ENCODE assay signal across 11 cellular contexts in genomic region chr5:132438931-132439330, GRCh38. TPM values are rescaled to one million over a fixed set of nuclear protein-coding genes. Genes with fewer than 3 reads are reported as not detected.
DNase-seq lines count a peak whose midpoint lies in the region; ATAC-seq, FAIRE-seq and TF ChIP-seq lines count a peak whose summit lies in the region.
"Had no signal": no experiment of that assay in that cellular context is flagged by ENCODE, and none has a peak within 500 bp of the region (broad histone marks: within the 10 kb centered on the region; RNA-seq: fewer than 3 reads in every experiment).

No MANE protein-coding gene starts in this region.

- no peak for TF ChIP-seq POLR2A in NB4 (IDR thresholded peaks at IDR 0.05; ENCODE audit: extremely low read depth, insufficient read length)

- intact Hi-C loops in dendritic cell treated with granulocyte-macrophage colony-stimulating factor and Interleukin-4, amounts not matched to agents 40 ng/mL and 50 ng/mL, for 4 days (cut with micrococcal nuclease): no loop called here

- H2AFZ ChIP-seq in osteoblast (ENCODE audit: low read length): no peak overlapping the region

- no peak for FAIRE-seq in GM19239 (lab: Jason Lieb, UNC)

- H3K4me2 ChIP-seq in BLaER1 (peak overlapping the region; percentile 81), osteoblast (ENCODE audit: insufficient read depth, low read length) (peak overlapping the region; percentile 59)

- no peak overlapping the region for H3K4me3 Mint-ChIP-seq in dendritic cell treated with granulocyte-macrophage colony-stimulating factor and Interleukin-4, amounts not matched to agents 40 ng/mL and 50 ng/mL, for 4 days

- no peak for ATAC-seq in HG03108 (IDR thresholded peaks at IDR 0.05; ENCODE audit: unreplicated experiment)
- ATAC-seq in GM21723 (IDR thresholded peaks at IDR 0.05; ENCODE audit: unreplicated experiment): no peak

- H3K27ac ChIP-seq in BLaER1 (peak overlapping the region; percentile 62), osteoblast (ENCODE audit: low read depth, low read length) (peak overlapping the region; percentile 73)

- H4K20me1 ChIP-seq in BLaER1: no peaks in the 10 kb centered on the region
- no peaks in the 10 kb centered on the region for H4K20me1 ChIP-seq in osteoblast (ENCODE audit: insufficient read depth, low read length)

- H3K9me3 ChIP-seq in BLaER1 (no peaks in the 10 kb centered on the region), osteoblast (ENCODE audit: low read depth, low read length) (no peaks in the 10 kb centered on the region)

- H3K9ac ChIP-seq in BLaER1: peak overlapping the region; percentile 26; the same call in 1 of the 2 replicates

- H3K4me1 ChIP-seq in BLaER1: peaks cover 83% of the 10 kb centered on the region
- H3K4me1 ChIP-seq in osteoblast (ENCODE audit: insufficient read depth, low read length): peaks cover 36% of the 10 kb centered on the region

- DNase-seq in NB4 (ENCODE audit: low read depth) (peak; percentile 21), osteoblast (ENCODE audit: insufficient read length, low spot score, missing footprints) (no peak), GM19239 (ENCODE audit: insufficient read length, low spot score) (no peak), NCI-H524 treated with DMSO at 0.1 percent for 48 hours (lab: John Stamatoyannopoulos, UW) (no peak)
- DNase-seq: activated CD4-positive, alpha-beta T cell treated with anti-CD3 and anti-CD28 coated beads, Interleukin-2, amount 50 U/mL, for 1 hour; DMS 273 treated with DMSO at 0.1 percent for 48 hours; OCI-M1 had no signal

- H3K36me3 ChIP-seq in BLaER1 (peaks cover 39% of the 10 kb centered on the region), osteoblast (ENCODE audit: insufficient read depth, low read length) (no peaks in the 10 kb centered on the region)

- no peaks in the 10 kb centered on the region for H3K27me3 Mint-ChIP-seq in dendritic cell treated with granulocyte-macrophage colony-stimulating factor and Interleukin-4, amounts not matched to agents 40 ng/mL and 50 ng/mL, for 4 days

- no peak overlapping the region for H3K4me3 ChIP-seq in BLaER1
- H3K4me3 ChIP-seq in NB4 (ENCODE audit: low read depth, low read length): no peak overlapping the region
- H3K4me3 ChIP-seq in osteoblast (ENCODE audit: insufficient read depth, low read length): no peak overlapping the region

- peaks cover 76% of the 10 kb centered on the region for H3K4me1 Mint-ChIP-seq in dendritic cell treated with granulocyte-macrophage colony-stimulating factor and Interleukin-4, amounts not matched to agents 40 ng/mL and 50 ng/mL, for 4 days (ENCODE audit: low read depth)

- H3K27me3 ChIP-seq in BLaER1 (no peaks in the 10 kb centered on the region), osteoblast (ENCODE audit: insufficient read depth, low read length) (no peaks in the 10 kb centered on the region)

- no peaks in the 10 kb centered on the region for H3K36me3 Mint-ChIP-seq in dendritic cell treated with granulocyte-macrophage colony-stimulating factor and Interleukin-4, amounts not matched to agents 40 ng/mL and 50 ng/mL, for 4 days (ENCODE audit: low read depth)

- TF ChIP-seq CTCF in NB4 (IDR thresholded peaks at IDR 0.05; ENCODE audit: low read depth, low read length): no peak
- no peak for TF ChIP-seq CTCF in osteoblast (IDR thresholded peaks at IDR 0.05; ENCODE audit: extremely low read depth, low read depth, low read length)

- peak overlapping the region; percentile 80 for H3K27ac Mint-ChIP-seq in dendritic cell treated with granulocyte-macrophage colony-stimulating factor and Interleukin-4, amounts not matched to agents 40 ng/mL and 50 ng/mL, for 4 days

- no peaks in the 10 kb centered on the region for H3K9me3 Mint-ChIP-seq in dendritic cell treated with granulocyte-macrophage colony-stimulating factor and Interleukin-4, amounts not matched to agents 40 ng/mL and 50 ng/mL, for 4 days

- H3K79me2 ChIP-seq in osteoblast (ENCODE audit: insufficient read depth, low read length): peaks cover 20% of the 10 kb centered on the region

RNA-seq across cellular contexts. Expression of gene IRF1, which starts 51.6 kb away (rescaled TPM):
- 19.7 and 22.1 TPM in 2 replicates for total RNA-seq in osteoblast
